Comparison of ENCODE assay signal across 23 cellular contexts in the genomic region with DNA sequence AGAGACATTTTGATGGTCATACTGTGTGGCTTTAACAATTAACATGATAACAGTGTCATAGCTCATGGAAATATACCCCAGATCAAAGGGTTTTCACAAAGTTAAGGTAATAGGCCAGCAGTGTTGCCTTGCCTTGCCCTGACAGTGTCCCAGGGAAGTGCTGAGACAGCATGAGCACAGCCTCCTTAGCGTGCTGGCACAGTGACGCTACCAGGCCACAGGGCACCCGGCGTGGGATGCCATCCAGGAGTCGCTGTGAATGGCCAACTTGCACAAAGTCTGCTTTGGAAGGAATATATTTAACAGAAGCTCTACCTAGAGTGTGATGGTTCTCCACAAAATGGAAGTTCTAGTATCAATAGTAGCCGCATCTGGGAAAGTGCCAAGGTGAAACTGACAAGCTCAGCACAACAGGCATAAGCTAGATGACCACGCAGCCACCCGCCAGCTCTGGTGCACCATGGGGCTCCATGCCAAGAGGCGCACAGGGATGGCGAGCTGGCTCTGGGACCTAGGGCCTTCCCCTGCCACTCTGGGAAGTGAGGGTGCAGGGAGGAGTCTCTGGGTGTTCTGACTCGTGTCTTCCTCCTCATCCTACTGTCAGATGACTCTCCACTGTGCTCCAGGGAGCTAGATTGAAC.
"Had no signal": no experiment of that assay in that cellular context is flagged by ENCODE, and none has a peak within 500 bp of the region (broad histone marks: within the 10 kb centered on the region; RNA-seq: fewer than 3 reads in every experiment).

No MANE protein-coding gene starts in this region.

- H3K27me3 ChIP-seq: ascending aorta, cardiac muscle cell, SJSA1 had no signal

- H3K36me3 ChIP-seq: ascending aorta, cardiac muscle cell, SJSA1 had no signal

- ATAC-seq: activated CD4-positive, alpha-beta T cell treated with anti-CD3 and anti-CD28 coated beads for 36 hours; activated CD4-positive, CD25-positive, alpha-beta regulatory T cell treated with anti-CD3 and anti-CD28 coated beads, Interleukin-2, amount 50 U/mL, for 24 hours; activated CD8-positive, alpha-beta T cell treated with anti-CD3 and anti-CD28 coated beads, Interleukin-2, amount 10 ng/mL, durations not matched to agents 7 days and 5 days had no signal

- H3K27ac ChIP-seq: ascending aorta, cardiac muscle cell, SJSA1 had no signal

- DNase-seq: activated CD4-positive, alpha-beta T cell treated with anti-CD3 and anti-CD28 coated beads for 36 hours; activated CD4-positive, alpha-beta T cell treated with anti-CD3 and anti-CD28 coated beads, Interleukin-2, amount 10 ng/mL, durations not matched to agents 7 days and 5 days; activated CD4-positive, alpha-beta T cell treated with anti-CD3 and anti-CD28 coated beads, Interleukin-2, amount 50 U/mL, for 48 hours; activated CD8-positive, alpha-beta T cell treated with anti-CD3 and anti-CD28 coated beads, Interleukin-2, amount 10 ng/mL, durations not matched to agents 7 days and 5 days; activated gamma-delta T cell; activated naive CD4-positive, alpha-beta T cell treated with Interleukin-2 at 50 U/mL for 16 hours; activated naive CD8-positive, alpha-beta T cell treated with anti-CD3 and anti-CD28 coated beads, Interleukin-2, amount 10 ng/mL, durations not matched to agents 7 days and 5 days; activated T-cell treated with anti-CD3 and anti-CD28 coated beads, Interleukin-2, amount 50 U/mL, for 24 hours; Karpas-422; KBM-7; NCI-H1105; NCI-H1417 treated with DMSO at 0.1 percent for 48 hours; NCI-H187 treated with DMSO at 0.1 percent for 48 hours; NCI-H2081; NCI-H345; NCI-H524 treated with DMSO at 0.1 percent for 48 hours; OCI-M1; SHP77 treated with DMSO at 0.1 percent for 48 hours; SK-N-SH had no signal

- H3K4me3 ChIP-seq: ascending aorta, cardiac muscle cell, SJSA1 had no signal

- H3K4me1 ChIP-seq: ascending aorta, SJSA1 had no signal

- H3K9me3 ChIP-seq: ascending aorta, SK-N-SH had no signal

- H3K4me2 ChIP-seq: SK-N-SH had no signal

- H3K9ac ChIP-seq: SK-N-SH had no signal
